In the genomic region with DNA sequence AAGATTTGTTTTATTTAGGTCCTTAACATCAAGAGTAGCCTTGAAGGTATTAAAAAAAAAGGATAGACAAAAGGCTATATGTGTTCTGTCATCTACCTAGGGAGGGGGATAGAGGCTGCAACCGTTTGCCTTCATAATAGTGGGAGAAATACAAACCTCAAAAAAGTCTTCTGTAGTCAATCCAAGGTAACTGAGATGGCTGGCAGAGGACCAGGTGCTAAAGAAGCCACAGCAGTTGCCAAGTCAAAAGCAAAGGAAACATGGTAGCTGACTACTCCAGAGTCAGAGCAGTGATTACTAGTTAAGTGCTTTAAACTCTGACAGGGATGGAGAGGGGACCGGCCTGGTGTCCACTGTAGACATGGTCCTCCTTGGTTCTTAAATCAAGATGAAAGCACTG, we compare ENCODE assay signal across 20 cellular contexts.
A peak's percentile ranks its signal among the peaks of the same experiment; 100 is the strongest.
DNase-seq lines count a peak whose midpoint lies in the region; ATAC-seq and TF ChIP-seq lines count a peak whose summit lies in the region.
"Had no signal": no experiment of that assay in that cellular context is flagged by ENCODE, and none has a peak within 500 bp of the region (broad histone marks: within the 10 kb centered on the region; RNA-seq: fewer than 3 reads in every experiment).

No MANE protein-coding gene starts in this region.

- no peaks in the 10 kb centered on the region for H3K9me3 ChIP-seq in stomach
- H3K9me3 ChIP-seq: A549, BLaER1 had no signal

- peaks cover 0 to 33% (median 11%) of the 10 kb centered on the region in 4 donors for H3K4me1 ChIP-seq in stomach
- H3K4me1 ChIP-seq: BLaER1 had no signal

- TF ChIP-seq CTCF in stomach (IDR thresholded peaks at IDR 0.05): no peak

- ATAC-seq in HG03097 (IDR thresholded peaks at IDR 0.05; ENCODE audit: low FRiP score, unreplicated experiment): no peak
- ATAC-seq in HG03135 (IDR thresholded peaks at IDR 0.05; ENCODE audit: unreplicated experiment): no peak
- ATAC-seq: A549, GM12878, HCT116, HepG2 had no signal

- DNase-seq in DMS 273 (lab: John Stamatoyannopoulos, UW; ENCODE audit: unreplicated experiment) (peak; percentile 29), DMS 273 treated with DMSO at 0.1 percent for 48 hours (lab: John Stamatoyannopoulos, UW) (no peak), M059J (ENCODE audit: low read depth) (peak; percentile 23), NCI-H69 (lab: John Stamatoyannopoulos, UW) (peak; percentile 71), stomach (peak; percentile 41)
- DNase-seq: CD4-positive, alpha-beta memory T cell; DMS53; DND-41; EL; GOT3; H7; HFFc6 had no signal

- TF ChIP-seq POLR2A in stomach (IDR thresholded peaks at IDR 0.05): no peak

- no peak overlapping the region for H3K4me3 ChIP-seq in stomach
- H3K4me3 ChIP-seq: A549, BLaER1, GM12878 had no signal

- intact Hi-C loops in stomach (cut with DNase I; ENCODE audit: low total_unique reads): no loop called here

- WGBS in stomach, 5 donors: 25 to 70% (median 35%) methylated on average over 2 of the region's 2 CpGs

- no peak for TF ChIP-seq EP300 in stomach (IDR thresholded peaks at IDR 0.05)

- peaks cover 0 to 2% (median 0%) of the 10 kb centered on the region in 4 donors for H3K36me3 ChIP-seq in stomach
- H3K36me3 ChIP-seq: BLaER1 had no signal

- H3K27me3 ChIP-seq in stomach: no peaks in the 10 kb centered on the region
- H3K27me3 ChIP-seq: BLaER1 had no signal

- peak overlapping the region in 1 of 5 donors; percentile 9 for H3K27ac ChIP-seq in stomach
- H3K27ac ChIP-seq: 22Rv1, A549, BLaER1 had no signal
